In the genomic region with DNA sequence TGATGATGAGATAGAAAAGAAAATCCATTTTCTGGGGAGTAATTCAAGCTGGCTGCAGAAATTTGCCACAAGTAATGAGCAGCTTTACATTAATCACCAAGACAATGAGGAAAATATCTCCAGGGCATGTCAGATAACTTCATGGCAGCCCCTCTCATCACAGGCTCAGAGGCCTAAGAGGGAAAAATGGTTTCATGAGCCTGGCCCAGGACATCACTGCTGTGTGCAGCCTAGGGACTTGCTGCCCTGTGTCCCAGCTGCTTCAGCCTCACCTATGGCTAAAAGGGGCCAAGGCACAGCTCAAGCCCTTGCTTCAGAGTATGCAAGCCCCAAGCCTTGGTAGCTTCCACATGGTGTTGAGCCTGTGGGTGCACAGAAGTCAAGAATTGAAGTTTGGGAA, we compare ENCODE assay signal across 23 cellular contexts.
"Had no signal": no experiment of that assay in that cellular context is flagged by ENCODE, and none has a peak within 500 bp of the region (broad histone marks: within the 10 kb centered on the region; RNA-seq: fewer than 3 reads in every experiment).

No MANE protein-coding gene starts in this region.

- H3K4me1 Mint-ChIP-seq: endodermal cell had no signal

- H3K27me3 ChIP-seq: colonic mucosa, dorsolateral prefrontal cortex, gastrocnemius medialis, gastroesophageal sphincter, heart left ventricle had no signal

- H3K27ac ChIP-seq: colonic mucosa, coronary artery, dorsolateral prefrontal cortex, epithelial cell of prostate, esophagus squamous epithelium, foreskin keratinocyte, gastrocnemius medialis, gastroesophageal sphincter, heart left ventricle, heart right ventricle had no signal

- DNase-seq: colonic mucosa; cortex of kidney; dermis blood vessel endothelial cell; dorsolateral prefrontal cortex; effector CD4-positive, alpha-beta T cell; effector CD8-positive, alpha-beta T cell; effector memory CD4-positive, alpha-beta T cell; effector memory CD8-positive, alpha-beta T cell; endodermal cell; erythroblast; esophagus squamous epithelium; foreskin fibroblast; foreskin keratinocyte; foreskin melanocyte; gastrocnemius medialis; glutamatergic neuron; head of caudate nucleus; heart left ventricle; heart right ventricle had no signal

- H3K27ac Mint-ChIP-seq: dendritic cell treated with granulocyte-macrophage colony-stimulating factor and Interleukin-4, amounts not matched to agents 40 ng/mL and 50 ng/mL, for 4 days; effector memory CD8-positive, alpha-beta T cell; endodermal cell had no signal

- H3K36me3 ChIP-seq: colonic mucosa, esophagus squamous epithelium, gastrocnemius medialis, gastroesophageal sphincter, heart left ventricle, heart right ventricle had no signal

- H3K9me3 ChIP-seq: colonic mucosa had no signal

- H3K4me3 ChIP-seq: colonic mucosa, coronary artery, dorsolateral prefrontal cortex, esophagus squamous epithelium, gastrocnemius medialis, gastroesophageal sphincter, heart left ventricle, heart right ventricle had no signal

- H3K4me3 Mint-ChIP-seq: dendritic cell treated with granulocyte-macrophage colony-stimulating factor and Interleukin-4, amounts not matched to agents 40 ng/mL and 50 ng/mL, for 4 days; effector memory CD8-positive, alpha-beta T cell; endodermal cell had no signal

- H3K4me1 ChIP-seq: colonic mucosa, esophagus squamous epithelium, foreskin keratinocyte, gastrocnemius medialis, gastroesophageal sphincter, heart left ventricle, heart right ventricle had no signal
